ENCODE assay signal across 10 cellular contexts in the genomic region with DNA sequence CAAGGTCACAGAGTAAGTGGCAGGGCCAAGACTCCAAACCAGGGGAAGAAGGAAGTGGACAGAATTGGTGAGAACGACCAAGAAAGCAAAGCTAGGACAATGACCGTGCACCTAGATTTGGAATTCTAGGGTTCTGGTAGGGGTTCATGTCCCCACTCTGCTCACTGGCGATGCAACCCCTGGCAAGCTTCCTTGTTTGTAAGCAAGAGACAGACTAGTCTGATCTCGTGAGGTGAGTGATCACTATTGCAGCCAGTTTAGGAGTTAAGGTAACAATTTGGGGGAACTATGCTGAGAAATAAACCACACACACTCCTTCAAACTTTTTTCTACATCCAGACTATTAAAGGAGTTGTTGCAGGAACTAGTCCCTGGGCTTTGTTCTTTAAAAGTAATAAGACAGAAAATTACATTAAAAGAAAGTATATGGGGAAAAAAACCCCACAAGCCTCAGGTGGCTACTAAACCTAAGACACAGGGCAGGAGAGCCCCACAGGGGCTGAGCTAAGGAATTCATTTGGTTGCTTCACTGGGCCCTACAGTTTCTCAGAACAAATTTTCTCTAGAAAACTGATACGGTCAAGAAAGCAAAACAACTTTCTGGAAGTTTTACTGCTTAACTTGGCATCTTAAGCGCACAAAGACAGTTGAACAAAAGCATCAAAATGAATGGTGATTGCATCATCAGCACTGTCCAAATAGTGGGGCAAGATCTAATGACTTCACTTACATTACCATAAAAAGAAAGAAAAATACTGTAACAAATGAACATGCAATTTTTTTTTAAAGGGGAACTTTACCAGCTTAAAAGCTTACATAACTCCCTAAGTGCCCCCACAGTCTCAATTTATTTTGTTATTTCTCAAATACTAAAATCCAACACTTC. TPM values are rescaled to one million over a fixed set of nuclear protein-coding genes. Genes with fewer than 3 reads are reported as not detected.
DNase-seq lines count a peak whose midpoint lies in the region; ATAC-seq and TF ChIP-seq lines count a peak whose summit lies in the region.
"Had no signal": no experiment of that assay in that cellular context is flagged by ENCODE, and none has a peak within 500 bp of the region (broad histone marks: within the 10 kb centered on the region; RNA-seq: fewer than 3 reads in every experiment).

No MANE protein-coding gene starts in this region.

- H3K27ac Mint-ChIP-seq in WTC11 = peak overlapping the region; percentile 58; the same call in 1 of the 2 replicates
- no peak overlapping the region for H3K27ac Mint-ChIP-seq in activated T-helper 1 cell treated with anti-CD3 and anti-CD28 coated beads, Interleukin-12 subunit alpha, Interleukin-12 subunit beta, Interleukin-2, Interleukin-4 antibody, amounts not matched to agents 30 ng/mL and 10 ng/mL and 1 ng/mL, durations not matched to agents 14 hours and 24 hours and 36 hours

- H3K4me1 Mint-ChIP-seq in WTC11 = peaks cover 29% of the 10 kb centered on the region
- H3K4me1 Mint-ChIP-seq in activated T-helper 1 cell treated with anti-CD3 and anti-CD28 coated beads, Interleukin-12 subunit alpha, Interleukin-12 subunit beta, Interleukin-2, Interleukin-4 antibody, amounts not matched to agents 30 ng/mL and 10 ng/mL and 1 ng/mL, durations not matched to agents 14 hours and 24 hours and 36 hours (ENCODE audit: low read depth) = peaks cover 81% of the 10 kb centered on the region

- H3K4me3 ChIP-seq in fibroblast of the aortic adventitia (ENCODE audit: low read depth, low read length) = no peak overlapping the region
- no peak overlapping the region for H3K4me3 ChIP-seq in PC-3 (ENCODE audit: low read length)

- peaks cover 33% of the 10 kb centered on the region for H3K36me3 Mint-ChIP-seq in WTC11
- peaks cover 46% of the 10 kb centered on the region for H3K36me3 Mint-ChIP-seq in activated T-helper 1 cell treated with anti-CD3 and anti-CD28 coated beads, Interleukin-12 subunit alpha, Interleukin-12 subunit beta, Interleukin-2, Interleukin-4 antibody, amounts not matched to agents 30 ng/mL and 10 ng/mL and 1 ng/mL, durations not matched to agents 14 hours and 24 hours and 36 hours (ENCODE audit: low read depth)

- H3K27me3 ChIP-seq in PC-3 (ENCODE audit: low read length) = no peaks in the 10 kb centered on the region

- H3K4me3 Mint-ChIP-seq in WTC11 = no peak overlapping the region
- no peak overlapping the region for H3K4me3 Mint-ChIP-seq in activated T-helper 1 cell treated with anti-CD3 and anti-CD28 coated beads, Interleukin-12 subunit alpha, Interleukin-12 subunit beta, Interleukin-2, Interleukin-4 antibody, amounts not matched to agents 30 ng/mL and 10 ng/mL and 1 ng/mL, durations not matched to agents 14 hours and 24 hours and 36 hours

- intact Hi-C loops in activated T-helper 1 cell treated with anti-CD3 and anti-CD28 coated beads, Interleukin-12 subunit alpha, Interleukin-12 subunit beta, Interleukin-2, Interleukin-4 antibody, amounts not matched to agents 30 ng/mL and 10 ng/mL and 1 ng/mL, durations not matched to agents 14 hours and 24 hours and 36 hours (cut with micrococcal nuclease) = no loop called here
- intact Hi-C loops in PC-3 (cut with micrococcal nuclease) = no loop called here

- H3K36me3 ChIP-seq in PC-3 (ENCODE audit: low read depth, low read length) = peaks cover 26% of the 10 kb centered on the region

- peaks cover 54% of the 10 kb centered on the region for H3K79me2 ChIP-seq in PC-3 (ENCODE audit: low read length)

- H3F3A ChIP-seq in PC-3 (ENCODE audit: low read length, unreplicated experiment) = peaks cover 10% of the 10 kb centered on the region

- no peak overlapping the region for H3K9ac ChIP-seq in PC-3 (ENCODE audit: low read length)

- no peak overlapping the region for H3K27ac ChIP-seq in PC-3 (ENCODE audit: low read length)

- ATAC-seq in WTC11 = no peak
- ATAC-seq in PC-3 = no peak

- H3K27me3 Mint-ChIP-seq in WTC11 (ENCODE audit: low read depth) = no peaks in the 10 kb centered on the region
- no peaks in the 10 kb centered on the region for H3K27me3 Mint-ChIP-seq in activated T-helper 1 cell treated with anti-CD3 and anti-CD28 coated beads, Interleukin-12 subunit alpha, Interleukin-12 subunit beta, Interleukin-2, Interleukin-4 antibody, amounts not matched to agents 30 ng/mL and 10 ng/mL and 1 ng/mL, durations not matched to agents 14 hours and 24 hours and 36 hours (ENCODE audit: insufficient read depth)

- H3K9me3 Mint-ChIP-seq in WTC11 = no peaks in the 10 kb centered on the region
- no peaks in the 10 kb centered on the region for H3K9me3 Mint-ChIP-seq in activated T-helper 1 cell treated with anti-CD3 and anti-CD28 coated beads, Interleukin-12 subunit alpha, Interleukin-12 subunit beta, Interleukin-2, Interleukin-4 antibody, amounts not matched to agents 30 ng/mL and 10 ng/mL and 1 ng/mL, durations not matched to agents 14 hours and 24 hours and 36 hours

- TF ChIP-seq CTCF in WTC11 (IDR thresholded peaks at IDR 0.05) (no peak), fibroblast of the aortic adventitia (IDR thresholded peaks at IDR 0.05; ENCODE audit: insufficient read depth, low read length) (no peak), PC-3 (conservative IDR thresholded peaks at IDR 0.05; ENCODE audit: low read depth, low read length) (no peak)

- DNase-seq in NOMO-1 (lab: John Stamatoyannopoulos, UW; ENCODE audit: unreplicated experiment in 2 of 2) (peak; percentile 61 to 71), NOMO-1 treated with dmso at 0.1 percent for 144 hours (lab: John Stamatoyannopoulos, UW; ENCODE audit: unreplicated experiment) (no peak), WTC11 (ENCODE audit: low spot score) (no peak), fibroblast of the aortic adventitia (ENCODE audit: low read depth) (peak; percentile 98), smooth muscle cell of the brain vasculature (ENCODE audit: low read depth, low spot score) (peak; percentile 7), PC-3 (no peak), SK-N-DZ (ENCODE audit: low spot score) (no peak)
- no peak for DNase-seq in activated T-helper 1 cell treated with anti-CD3 and anti-CD28 coated beads, Interleukin-12 subunit alpha, Interleukin-12 subunit beta, Interleukin-2, Interleukin-4 antibody, amounts not matched to agents 30 ng/mL and 10 ng/mL and 1 ng/mL, durations not matched to agents 14 hours and 24 hours and 36 hours (ENCODE audit: low spot score)
- DNase-seq: 8988T, NCI-H1436 had no signal

- H3K4me2 ChIP-seq in PC-3 (ENCODE audit: low read length) = no peak overlapping the region

- no peak overlapping the region for H2AFZ ChIP-seq in PC-3 (ENCODE audit: low read length)

- peaks cover 8% of the 10 kb centered on the region for H4K20me1 ChIP-seq in PC-3 (ENCODE audit: low read length)

- no peaks in the 10 kb centered on the region for H3K9me3 ChIP-seq in PC-3 (ENCODE audit: low read length)

- H3K9me2 ChIP-seq in PC-3 (replicated peaks; ENCODE audit: low read length) = no peaks in the 10 kb centered on the region

- H3K4me1 ChIP-seq in PC-3 (ENCODE audit: insufficient read depth, low read length) = peaks cover 18% of the 10 kb centered on the region

- CTCF ChIA-PET in WTC11 (lab: Charles Lee) = interaction anchor here (1.5 kb wide), 1 partner anchor 54 kb away, joined by 3 read pairs; no protein-coding TSS in a partner anchor
- CTCF ChIA-PET in PC-3 (lab: Charles Lee) = no interaction called here

- POLR2A ChIA-PET in WTC11 (lab: Charles Lee) = interaction anchor here (0.5 kb wide), 1 partner anchor 20 kb away, joined by 7 read pairs; no protein-coding TSS in a partner anchor
- POLR2A ChIA-PET in PC-3 (lab: Charles Lee; ENCODE audit: unreplicated experiment) = no interaction called here

- no TSS peak for BruUV-seq in PC-3 (replicated peaks; lab: Mats Ljungman, UMichigan)

TF ChIP-seq in WTC11, 78 proteins besides CTCF, POLR2A, EP300 and RAD21:
- TF ChIP-seq ZNF671 (CRISPR knock-in tag; IDR thresholded peaks at IDR 0.05) = no peak
- TF ChIP-seq ZBTB21 (CRISPR knock-in tag; IDR thresholded peaks at IDR 0.05; ENCODE audit: borderline replicate concordance) = no peak
- TF ChIP-seq GABPB1 (CRISPR knock-in tag; IDR thresholded peaks at IDR 0.05) = peak; percentile 27; the same call in 1 of the 2 replicates

RNA-seq across cellular contexts. Expression of gene XPO6, which starts 47.8 kb away (rescaled TPM):
- 125 to 160 TPM (median 133 TPM) in 3 replicates for total RNA-seq in WTC11 (2021)
- 112 and 183 TPM in 2 replicates for total RNA-seq in fibroblast of the aortic adventitia (ENCODE audit: low replicate concordance)
- total RNA-seq in activated T-helper 1 cell treated with anti-CD3 and anti-CD28 coated beads, Interleukin-12 subunit alpha, Interleukin-12 subunit beta, Interleukin-2, Interleukin-4 antibody, amounts not matched to agents 30 ng/mL and 10 ng/mL and 1 ng/mL, durations not matched to agents 14 hours and 24 hours and 36 hours = 213 and 225 TPM in 2 replicates
- total RNA-seq in PC-3 (2014; rRNA removed) = 106 and 110 TPM in 2 replicates
- polyA plus RNA-seq in SK-N-DZ (2014; cell fraction: cytosol; rRNA removed) = 90.2 and 119 TPM in 2 replicates
- polyA plus RNA-seq in SK-N-DZ (2014; cell fraction: nucleus; rRNA removed) = 139 and 189 TPM in 2 replicates

Comparison
In these comparisons a context has a peak if more than half of its experiments do, and no peak if none do; other contexts are left out.
1. DNase-seq: peak in NOMO-1 (2 of 2), fibroblast of the aortic adventitia (single experiment) and smooth muscle cell of the brain vasculature (single experiment); none in NOMO-1 treated with dmso at 0.1 percent for 144 hours (single experiment), WTC11 (single experiment), activated T-helper 1 cell treated with anti-CD3 and anti-CD28 coated beads, Interleukin-12 subunit alpha, Interleukin-12 subunit beta, Interleukin-2, Interleukin-4 antibody, amounts not matched to agents 30 ng/mL and 10 ng/mL and 1 ng/mL, durations not matched to agents 14 hours and 24 hours and 36 hours (single experiment), PC-3 (single experiment) and SK-N-DZ (single experiment).